In the genomic region with DNA sequence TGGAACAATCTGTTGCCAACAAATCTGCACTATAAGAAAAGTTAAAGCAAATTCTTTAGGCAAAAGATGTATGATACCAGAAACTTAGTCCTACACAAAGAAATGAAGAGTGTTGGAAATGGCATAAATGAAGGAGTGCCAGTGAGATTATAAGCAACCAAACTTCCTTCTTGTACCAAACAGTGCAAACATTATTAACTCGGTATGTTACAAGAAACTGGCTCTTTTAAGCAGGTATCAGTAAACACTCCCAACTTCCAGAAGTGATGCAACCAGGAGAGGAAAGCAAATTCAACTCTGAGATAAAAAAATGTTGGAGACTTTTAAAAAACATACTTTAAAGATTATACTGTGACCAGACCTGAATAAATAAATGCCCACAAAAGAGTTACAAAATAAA, we compare ENCODE assay signal across 22 cellular contexts. TPM values are rescaled to one million over a fixed set of nuclear protein-coding genes. Genes with fewer than 3 reads are reported as not detected.
DNase-seq lines count a peak whose midpoint lies in the region; ATAC-seq and TF ChIP-seq lines count a peak whose summit lies in the region.
"Had no signal": no experiment of that assay in that cellular context is flagged by ENCODE, and none has a peak within 500 bp of the region (broad histone marks: within the 10 kb centered on the region; RNA-seq: fewer than 3 reads in every experiment).

No MANE protein-coding gene starts in this region.

- no peaks in the 10 kb centered on the region for H3K27me3 ChIP-seq in lower lobe of right lung (ENCODE audit: low read depth)
- H3K27me3 ChIP-seq in upper lobe of left lung: no peaks in the 10 kb centered on the region
- H3K27me3 ChIP-seq in osteoblast (ENCODE audit: insufficient read depth, low read length): no peaks in the 10 kb centered on the region
- H3K27me3 ChIP-seq: BE2C, stomach, thyroid gland had no signal

- no peaks in the 10 kb centered on the region for H3K9me3 Mint-ChIP-seq in activated naive CD4-positive, alpha-beta T cell treated with anti-CD3 and anti-CD28 coated beads, Interleukin-2, amount 50 U/mL, for 24 hours
- H3K9me3 Mint-ChIP-seq in HFFc6: no peaks in the 10 kb centered on the region
- H3K9me3 Mint-ChIP-seq: IgD-negative memory B cell had no signal

- peak; percentile 71 to 90 for ATAC-seq in lower lobe of right lung
- ATAC-seq in upper lobe of left lung (ENCODE audit: low FRiP score in 2 of 2): peak in 1 of 2 donors; percentile 59
- ATAC-seq: T-helper 17 cell had no signal

- H3K4me2 ChIP-seq in osteoblast (ENCODE audit: insufficient read depth, low read length): no peak overlapping the region
- H3K4me2 ChIP-seq: SK-N-SH had no signal

- TF ChIP-seq EP300 in upper lobe of left lung (IDR thresholded peaks at IDR 0.05): no peak

- H3K79me2 ChIP-seq in osteoblast (ENCODE audit: insufficient read depth, low read length): peaks cover 64% of the 10 kb centered on the region

- peak overlapping the region; percentile 77 for H3K27ac Mint-ChIP-seq in activated naive CD4-positive, alpha-beta T cell treated with anti-CD3 and anti-CD28 coated beads, Interleukin-2, amount 50 U/mL, for 24 hours
- H3K27ac Mint-ChIP-seq in HFFc6: peak overlapping the region; percentile 42; the same call in 1 of the 2 replicates

- no peak for TF ChIP-seq POLR2A in upper lobe of left lung (IDR thresholded peaks at IDR 0.05)

- H3K4me3 ChIP-seq in lower lobe of right lung: no peak overlapping the region
- no peak overlapping the region for H3K4me3 ChIP-seq in upper lobe of left lung
- H3K4me3 ChIP-seq in osteoblast (ENCODE audit: insufficient read depth, low read length): no peak overlapping the region
- H3K4me3 ChIP-seq: stomach, thyroid gland had no signal

- H3K4me1 Mint-ChIP-seq in activated naive CD4-positive, alpha-beta T cell treated with anti-CD3 and anti-CD28 coated beads, Interleukin-2, amount 50 U/mL, for 24 hours: peaks cover 49% of the 10 kb centered on the region
- peaks cover 40% of the 10 kb centered on the region for H3K4me1 Mint-ChIP-seq in HFFc6 (ENCODE audit: low read depth)

- peak overlapping the region; percentile 1 for H3K4me3 Mint-ChIP-seq in activated naive CD4-positive, alpha-beta T cell treated with anti-CD3 and anti-CD28 coated beads, Interleukin-2, amount 50 U/mL, for 24 hours
- no peak overlapping the region for H3K4me3 Mint-ChIP-seq in HFFc6
- H3K4me3 Mint-ChIP-seq: IgD-negative memory B cell had no signal

- H2AFZ ChIP-seq in osteoblast (ENCODE audit: low read length): no peak overlapping the region

- H4K20me1 ChIP-seq in osteoblast (ENCODE audit: insufficient read depth, low read length): peaks cover 13% of the 10 kb centered on the region

- 52 to 68% methylated on average over 1 of the region's 1 CpG for WGBS in upper lobe of left lung, 2 donors

- peaks cover 96% of the 10 kb centered on the region for H3K36me3 ChIP-seq in lower lobe of right lung
- peaks cover 12 to 99% (median 63%) of the 10 kb centered on the region in 4 donors for H3K36me3 ChIP-seq in upper lobe of left lung
- peaks cover 97% of the 10 kb centered on the region for H3K36me3 ChIP-seq in osteoblast (ENCODE audit: insufficient read depth, low read length)

- H3K36me3 Mint-ChIP-seq in activated naive CD4-positive, alpha-beta T cell treated with anti-CD3 and anti-CD28 coated beads, Interleukin-2, amount 50 U/mL, for 24 hours: peaks cover 30% of the 10 kb centered on the region
- H3K36me3 Mint-ChIP-seq in HFFc6 (ENCODE audit: low read depth): peaks cover 73% of the 10 kb centered on the region

- intact Hi-C loops in lower lobe of right lung (cut with DNase I): no loop called here
- intact Hi-C loops in posterior cingulate gyrus (cut with DNase I): no loop called here

- H3K4me1 ChIP-seq in lower lobe of right lung (peaks cover 9% of the 10 kb centered on the region), upper lobe of left lung (peaks cover 0 to 11% (median 4%) of the 10 kb centered on the region in 4 donors), osteoblast (ENCODE audit: insufficient read depth, low read length) (no peaks in the 10 kb centered on the region)
- H3K4me1 ChIP-seq: BE2C, thyroid gland had no signal

- H3K27me3 Mint-ChIP-seq in activated naive CD4-positive, alpha-beta T cell treated with anti-CD3 and anti-CD28 coated beads, Interleukin-2, amount 50 U/mL, for 24 hours: no peaks in the 10 kb centered on the region
- no peaks in the 10 kb centered on the region for H3K27me3 Mint-ChIP-seq in HFFc6 (ENCODE audit: insufficient read depth)
- H3K27me3 Mint-ChIP-seq: IgD-negative memory B cell, T-helper 17 cell had no signal

- H3K27ac ChIP-seq in lower lobe of right lung (no peak overlapping the region), upper lobe of left lung (peak overlapping the region in 3 of 4 donors; percentile 2 to 61 (median 32)), osteoblast (ENCODE audit: low read depth, low read length) (no peak overlapping the region)
- H3K27ac ChIP-seq: thyroid gland had no signal

- no peak for DNase-seq in activated naive CD4-positive, alpha-beta T cell (lab: John Stamatoyannopoulos, UW)
- DNase-seq in HFFc6 (no peak), lower lobe of right lung (no peak), upper lobe of left lung (no peak), osteoblast (ENCODE audit: insufficient read length, low spot score, missing footprints) (no peak), posterior cingulate gyrus (no peak)
- DNase-seq: ACHN, activated gamma-delta T cell treated with Interleukin-2 at 50 U/mL for 16 hours, amygdala, BE2C, cortex of kidney, H7, head of caudate nucleus, NCI-H1694, NCI-H446 treated with DMSO at 0.1 percent for 48 hours, NCI-H82, SK-N-SH, stomach, T-helper 17 cell, thyroid gland had no signal

- TF ChIP-seq CTCF in HFFc6 (IDR thresholded peaks at IDR 0.05) (no peak), lower lobe of right lung (IDR thresholded peaks at IDR 0.05) (no peak), upper lobe of left lung (IDR thresholded peaks at IDR 0.05) (no peak), osteoblast (IDR thresholded peaks at IDR 0.05; ENCODE audit: extremely low read depth, low read depth, low read length) (no peak)

- no peaks in the 10 kb centered on the region for H3K9me3 ChIP-seq in lower lobe of right lung
- no peaks in the 10 kb centered on the region for H3K9me3 ChIP-seq in upper lobe of left lung
- no peaks in the 10 kb centered on the region for H3K9me3 ChIP-seq in osteoblast (ENCODE audit: low read depth, low read length)
- H3K9me3 ChIP-seq: BE2C, SK-N-SH, stomach, thyroid gland had no signal

RNA-seq across cellular contexts. Expression of gene COPB1, which starts 28.5 kb away (rescaled TPM):
- total RNA-seq in HFFc6 (2021; fragmentation: NEBNext Ultra II Directional; extraction: Animal tissue kit (Norgen Biotek cat#: 25700)): 100 to 1,000 TPM; 161 to 193 (median 187) TPM
- total RNA-seq in lower lobe of right lung: 87.8 TPM
- total RNA-seq in upper lobe of left lung: 100 to 1,000 TPM in 1 of 6 donors, 10 to 100 TPM in 5; 56.2 to 139 (median 84.2) TPM
- total RNA-seq in osteoblast: 245 and 257 TPM in 2 replicates

RNA-seq across cellular contexts. Expression of gene PSMA1, which starts 49.1 kb away (rescaled TPM):
- total RNA-seq in HFFc6 (2021; fragmentation: NEBNext Ultra II Directional; extraction: Animal tissue kit (Norgen Biotek cat#: 25700)): 100 to 1,000 TPM; 158 to 193 (median 173) TPM
- total RNA-seq in lower lobe of right lung (121 TPM), upper lobe of left lung (100 to 1,000 TPM in 3 of 6 donors, 10 to 100 TPM in 3; 66.1 to 113 (median 101) TPM), osteoblast (107 and 125 TPM in 2 replicates)

Comparison
In these comparisons a context has a peak if more than half of its experiments do, and no peak if none do; other contexts are left out.
1. H3K27ac ChIP-seq: peak in upper lobe of left lung (3 of 4); none in lower lobe of right lung (single experiment) and osteoblast (single experiment).